Comparison of ENCODE assay signal across 14 cellular contexts in the genomic region with DNA sequence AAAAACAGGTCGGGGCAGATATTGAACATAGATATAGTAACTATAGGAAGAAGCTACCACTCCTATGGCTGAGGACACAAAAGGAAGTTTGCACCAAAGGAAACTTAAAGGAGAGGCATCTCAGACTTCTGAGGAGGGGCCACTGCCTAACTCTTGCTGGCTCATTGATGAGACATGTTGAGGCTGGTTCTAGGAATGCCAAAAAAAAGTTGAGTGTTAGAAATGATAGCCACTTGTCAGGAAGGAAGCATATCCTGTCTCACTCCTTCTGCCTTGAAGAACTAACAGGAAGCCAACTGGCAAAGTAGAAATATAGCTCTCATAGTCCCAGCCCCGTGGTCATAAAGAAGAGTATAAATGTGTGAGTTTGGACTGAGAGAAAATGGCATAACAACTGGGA. TPM values are rescaled to one million over a fixed set of nuclear protein-coding genes. Genes with fewer than 3 reads are reported as not detected.
DNase-seq lines count a peak whose midpoint lies in the region; ATAC-seq, FAIRE-seq and TF ChIP-seq lines count a peak whose summit lies in the region.
"Had no signal": no experiment of that assay in that cellular context is flagged by ENCODE, and none has a peak within 500 bp of the region (broad histone marks: within the 10 kb centered on the region; RNA-seq: fewer than 3 reads in every experiment).

No MANE protein-coding gene starts in this region.

- H3K4me3 Mint-ChIP-seq in activated CD8-positive, alpha-beta memory T cell treated with anti-CD3 and anti-CD28 coated beads, Interleukin-2, amount 10 ng/mL, durations not matched to agents 7 days and 5 days = no peak overlapping the region
- H3K4me3 Mint-ChIP-seq: endodermal cell had no signal

- no peaks in the 10 kb centered on the region for H3K9me3 ChIP-seq in OCI-LY3 (ENCODE audit: insufficient read depth, low read length)
- H3K9me3 ChIP-seq: prostate gland, thoracic aorta had no signal

- no peaks in the 10 kb centered on the region for H3K4me1 ChIP-seq in OCI-LY3 (ENCODE audit: low read length)
- H3K4me1 ChIP-seq: prostate gland had no signal

- peaks cover 17% of the 10 kb centered on the region for H3K27me3 ChIP-seq in OCI-LY3 (ENCODE audit: low read depth, low read length)

- DNase-seq in activated CD8-positive, alpha-beta memory T cell treated with anti-CD3 and anti-CD28 coated beads, Interleukin-2, amount 10 ng/mL, durations not matched to agents 7 days and 5 days = no peak
- DNase-seq in activated CD8-positive, alpha-beta memory T cell treated with anti-CD3 and anti-CD28 coated beads, Interleukin-2, amount 50 U/mL, for 48 hours = no peak
- peak; percentile 23 for DNase-seq in dermis blood vessel endothelial cell
- DNase-seq in urothelium cell line (ENCODE audit: low spot score) = peak; percentile 8
- DNase-seq in NCI-H1694 (lab: John Stamatoyannopoulos, UW) = no peak
- DNase-seq in T-helper 9 cell = no peak
- DNase-seq: activated CD4-positive, alpha-beta T cell treated with anti-CD3 and anti-CD28 coated beads, Interleukin-2, amount 50 U/mL, for 4 hours; endodermal cell; MM.1S had no signal

- CTCF ChIA-PET in activated CD8-positive, alpha-beta memory T cell treated with anti-CD3 and anti-CD28 coated beads, Interleukin-2, amount 10 ng/mL, durations not matched to agents 7 days and 5 days (lab: Charles Lee) = interaction anchor here (1.2 to 14.2 kb wide), 8 partner anchors 8 to 180 kb away, joined by 3 to 129 read pairs (median 4); no protein-coding TSS in a partner anchor

- H3K9me3 Mint-ChIP-seq in activated CD8-positive, alpha-beta memory T cell treated with anti-CD3 and anti-CD28 coated beads, Interleukin-2, amount 10 ng/mL, durations not matched to agents 7 days and 5 days (ENCODE audit: low read depth) = no peaks in the 10 kb centered on the region

- H3K79me2 ChIP-seq in OCI-LY3 (ENCODE audit: low read length) = no peaks in the 10 kb centered on the region

- no peak overlapping the region for H3K9ac ChIP-seq in OCI-LY3 (ENCODE audit: low read length)

- H3K4me1 Mint-ChIP-seq in activated CD8-positive, alpha-beta memory T cell treated with anti-CD3 and anti-CD28 coated beads, Interleukin-2, amount 10 ng/mL, durations not matched to agents 7 days and 5 days = peaks cover 36% of the 10 kb centered on the region
- H3K4me1 Mint-ChIP-seq: endodermal cell had no signal

- no peaks in the 10 kb centered on the region for H4K20me1 ChIP-seq in OCI-LY3 (ENCODE audit: insufficient read depth, low read length)

- H3K36me3 ChIP-seq in OCI-LY3 (replicated peaks; ENCODE audit: low read depth, low read length) = no peaks in the 10 kb centered on the region
- H3K36me3 ChIP-seq: prostate gland, thoracic aorta had no signal

- 0 out of 2 replicates have a peak overlapping the region, but pooled peaks have one; percentile 8 for H2AFZ ChIP-seq in OCI-LY3 (ENCODE audit: low read depth, low read length)

- H3K36me3 Mint-ChIP-seq in activated CD8-positive, alpha-beta memory T cell treated with anti-CD3 and anti-CD28 coated beads, Interleukin-2, amount 10 ng/mL, durations not matched to agents 7 days and 5 days = peaks cover 8% of the 10 kb centered on the region

- H3K4me3 ChIP-seq in OCI-LY3 (ENCODE audit: low read length) = no peak overlapping the region
- H3K4me3 ChIP-seq: prostate gland, thoracic aorta had no signal

- no peaks in the 10 kb centered on the region for H3K27me3 Mint-ChIP-seq in activated CD8-positive, alpha-beta memory T cell treated with anti-CD3 and anti-CD28 coated beads, Interleukin-2, amount 10 ng/mL, durations not matched to agents 7 days and 5 days

- FAIRE-seq in urothelium cell line (lab: Jason Lieb, UNC) = no peak
- FAIRE-seq: GM12891 had no signal

- no peak overlapping the region for H3K27ac ChIP-seq in OCI-LY3 (ENCODE audit: low read length)
- H3K27ac ChIP-seq: prostate gland, thoracic aorta had no signal

- peak overlapping the region; percentile 73 for H3K27ac Mint-ChIP-seq in activated CD8-positive, alpha-beta memory T cell treated with anti-CD3 and anti-CD28 coated beads, Interleukin-2, amount 10 ng/mL, durations not matched to agents 7 days and 5 days
- H3K27ac Mint-ChIP-seq: endodermal cell had no signal

- peak; percentile 45 for ATAC-seq in activated CD8-positive, alpha-beta memory T cell treated with anti-CD3 and anti-CD28 coated beads, Interleukin-2, amount 10 ng/mL, durations not matched to agents 7 days and 5 days
- ATAC-seq in GM18873 (IDR thresholded peaks at IDR 0.05; ENCODE audit: low FRiP score, unreplicated experiment) = no peak

- no peak for TF ChIP-seq CTCF in OCI-LY3 (IDR thresholded peaks at IDR 0.05; ENCODE audit: low read depth, low read length)

- no peak overlapping the region for H3K4me2 ChIP-seq in OCI-LY3 (ENCODE audit: low read length)

RNA-seq across cellular contexts. Expression of a gene that starts 23.3 kb away (rescaled TPM):
- total RNA-seq in activated CD8-positive, alpha-beta memory T cell treated with anti-CD3 and anti-CD28 coated beads, Interleukin-2, amount 10 ng/mL, durations not matched to agents 7 days and 5 days = 100 to 1,000 TPM in 1 of 2 experiments, 10 to 100 TPM in 1; 93.1 to 131 TPM
- total RNA-seq in dermis blood vessel endothelial cell = 310 and 473 TPM in 2 replicates

Comparison
In these comparisons a context has a peak if more than half of its experiments do, and no peak if none do; other contexts are left out.
1. DNase-seq: peak in dermis blood vessel endothelial cell (single experiment) and urothelium cell line (single experiment); none in activated CD8-positive, alpha-beta memory T cell treated with anti-CD3 and anti-CD28 coated beads, Interleukin-2, amount 10 ng/mL, durations not matched to agents 7 days and 5 days (single experiment), activated CD8-positive, alpha-beta memory T cell treated with anti-CD3 and anti-CD28 coated beads, Interleukin-2, amount 50 U/mL, for 48 hours (single experiment), NCI-H1694 (single experiment) and T-helper 9 cell (single experiment).